ENCODE assay signal across 1 cellular context in the genomic region with DNA sequence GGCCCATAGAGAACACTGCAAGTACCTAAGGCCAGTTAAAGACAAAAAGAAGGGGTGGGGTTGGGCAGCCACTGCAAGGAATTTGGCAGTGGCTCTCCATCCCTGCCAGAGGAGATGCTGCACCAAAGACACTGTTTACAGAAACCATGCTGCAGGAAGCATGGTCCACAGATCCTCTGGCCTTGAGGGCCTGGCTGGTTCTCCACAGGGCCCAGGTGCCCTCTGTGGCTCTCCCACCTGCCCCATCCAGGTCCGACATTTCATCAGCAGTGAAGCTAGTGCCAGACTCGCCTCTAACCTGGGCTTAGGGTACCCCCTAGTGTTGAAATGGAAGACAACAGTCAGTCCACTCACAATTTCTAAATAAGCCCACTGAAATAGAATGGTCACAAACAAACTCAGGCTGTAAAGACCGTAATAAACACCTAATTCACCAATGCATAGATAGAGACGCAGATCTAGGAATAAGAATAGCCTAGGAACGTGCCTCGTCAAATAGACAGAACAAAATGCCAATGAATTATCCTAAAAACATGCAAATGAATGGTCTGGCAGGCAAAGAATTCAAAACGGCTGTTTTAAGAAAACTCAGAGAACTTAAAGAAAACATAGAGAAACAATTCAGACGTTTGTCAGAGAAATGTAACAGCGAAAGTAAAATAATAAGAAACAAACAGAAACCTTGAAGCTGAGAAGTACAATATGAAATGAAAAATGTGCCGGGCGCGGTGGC.
TF ChIP-seq lines count a peak whose summit lies in the region.

No MANE protein-coding gene starts in this region.

TF ChIP-seq in HCT116, 20 proteins besides CTCF, POLR2A, EP300 and RAD21:
- TF ChIP-seq ZNF274 (IDR thresholded peaks at IDR 0.05; ENCODE audit: low read depth, low read length) (no peak), CBX3 (IDR thresholded peaks at IDR 0.05; ENCODE audit: low read depth) (no peak), ELF1 (IDR thresholded peaks at IDR 0.05; ENCODE audit: borderline replicate concordance, low read depth) (no peak), EGR1 (IDR thresholded peaks at IDR 0.05; ENCODE audit: low read depth) (no peak), SIN3A (IDR thresholded peaks at IDR 0.05; ENCODE audit: low read depth) (no peak), EZH2phosphoT487 (IDR thresholded peaks at IDR 0.05; ENCODE audit: borderline replicate concordance) (no peak), TCF7L2 (IDR thresholded peaks at IDR 0.05; ENCODE audit: borderline replicate concordance, extremely low read depth, insufficient read depth, insufficient read length) (no peak), CEBPB (IDR thresholded peaks at IDR 0.05; ENCODE audit: low read depth) (no peak), SP1 (IDR thresholded peaks at IDR 0.05; ENCODE audit: low read depth) (no peak), ZFX (IDR thresholded peaks at IDR 0.05) (no peak), POLR2AphosphoS5 (IDR thresholded peaks at IDR 0.05; ENCODE audit: low read depth, low read length) (no peak), EZH2 (IDR thresholded peaks at IDR 0.05) (no peak), SRF (IDR thresholded peaks at IDR 0.05; ENCODE audit: low read depth) (no peak), YY1 (IDR thresholded peaks at IDR 0.05; ENCODE audit: extremely low read depth, insufficient replicate concordance, low read depth, low read length) (no peak), FOSL1 (IDR thresholded peaks at IDR 0.05; ENCODE audit: low read depth) (no peak), JUND (IDR thresholded peaks at IDR 0.05) (no peak)
- TF ChIP-seq, protein P1, sequence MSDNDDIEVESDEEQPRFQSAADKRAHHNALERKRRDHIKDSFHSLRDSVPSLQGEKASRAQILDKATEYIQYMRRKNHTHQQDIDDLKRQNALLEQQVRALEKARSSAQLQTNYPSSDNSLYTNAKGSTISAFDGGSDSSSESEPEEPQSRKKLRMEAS (IDR thresholded peaks at IDR 0.05) = no peak
- TF ChIP-seq, protein P2, sequence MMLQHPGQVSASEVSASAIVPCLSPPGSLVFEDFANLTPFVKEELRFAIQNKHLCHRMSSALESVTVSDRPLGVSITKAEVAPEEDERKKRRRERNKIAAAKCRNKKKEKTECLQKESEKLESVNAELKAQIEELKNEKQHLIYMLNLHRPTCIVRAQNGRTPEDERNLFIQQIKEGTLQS (IDR thresholded peaks at IDR 0.05) = no peak
- TF ChIP-seq, protein P3, sequence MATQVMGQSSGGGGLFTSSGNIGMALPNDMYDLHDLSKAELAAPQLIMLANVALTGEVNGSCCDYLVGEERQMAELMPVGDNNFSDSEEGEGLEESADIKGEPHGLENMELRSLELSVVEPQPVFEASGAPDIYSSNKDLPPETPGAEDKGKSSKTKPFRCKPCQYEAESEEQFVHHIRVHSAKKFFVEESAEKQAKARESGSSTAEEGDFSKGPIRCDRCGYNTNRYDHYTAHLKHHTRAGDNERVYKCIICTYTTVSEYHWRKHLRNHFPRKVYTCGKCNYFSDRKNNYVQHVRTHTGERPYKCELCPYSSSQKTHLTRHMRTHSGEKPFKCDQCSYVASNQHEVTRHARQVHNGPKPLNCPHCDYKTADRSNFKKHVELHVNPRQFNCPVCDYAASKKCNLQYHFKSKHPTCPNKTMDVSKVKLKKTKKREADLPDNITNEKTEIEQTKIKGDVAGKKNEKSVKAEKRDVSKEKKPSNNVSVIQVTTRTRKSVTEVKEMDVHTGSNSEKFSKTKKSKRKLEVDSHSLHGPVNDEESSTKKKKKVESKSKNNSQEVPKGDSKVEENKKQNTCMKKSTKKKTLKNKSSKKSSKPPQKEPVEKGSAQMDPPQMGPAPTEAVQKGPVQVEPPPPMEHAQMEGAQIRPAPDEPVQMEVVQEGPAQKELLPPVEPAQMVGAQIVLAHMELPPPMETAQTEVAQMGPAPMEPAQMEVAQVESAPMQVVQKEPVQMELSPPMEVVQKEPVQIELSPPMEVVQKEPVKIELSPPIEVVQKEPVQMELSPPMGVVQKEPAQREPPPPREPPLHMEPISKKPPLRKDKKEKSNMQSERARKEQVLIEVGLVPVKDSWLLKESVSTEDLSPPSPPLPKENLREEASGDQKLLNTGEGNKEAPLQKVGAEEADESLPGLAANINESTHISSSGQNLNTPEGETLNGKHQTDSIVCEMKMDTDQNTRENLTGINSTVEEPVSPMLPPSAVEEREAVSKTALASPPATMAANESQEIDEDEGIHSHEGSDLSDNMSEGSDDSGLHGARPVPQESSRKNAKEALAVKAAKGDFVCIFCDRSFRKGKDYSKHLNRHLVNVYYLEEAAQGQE (IDR thresholded peaks at IDR 0.05; ENCODE audit: low read depth) = no peak
- TF ChIP-seq, protein P4, sequence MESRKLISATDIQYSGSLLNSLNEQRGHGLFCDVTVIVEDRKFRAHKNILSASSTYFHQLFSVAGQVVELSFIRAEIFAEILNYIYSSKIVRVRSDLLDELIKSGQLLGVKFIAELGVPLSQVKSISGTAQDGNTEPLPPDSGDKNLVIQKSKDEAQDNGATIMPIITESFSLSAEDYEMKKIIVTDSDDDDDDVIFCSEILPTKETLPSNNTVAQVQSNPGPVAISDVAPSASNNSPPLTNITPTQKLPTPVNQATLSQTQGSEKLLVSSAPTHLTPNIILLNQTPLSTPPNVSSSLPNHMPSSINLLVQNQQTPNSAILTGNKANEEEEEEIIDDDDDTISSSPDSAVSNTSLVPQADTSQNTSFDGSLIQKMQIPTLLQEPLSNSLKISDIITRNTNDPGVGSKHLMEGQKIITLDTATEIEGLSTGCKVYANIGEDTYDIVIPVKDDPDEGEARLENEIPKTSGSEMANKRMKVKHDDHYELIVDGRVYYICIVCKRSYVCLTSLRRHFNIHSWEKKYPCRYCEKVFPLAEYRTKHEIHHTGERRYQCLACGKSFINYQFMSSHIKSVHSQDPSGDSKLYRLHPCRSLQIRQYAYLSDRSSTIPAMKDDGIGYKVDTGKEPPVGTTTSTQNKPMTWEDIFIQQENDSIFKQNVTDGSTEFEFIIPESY (IDR thresholded peaks at IDR 0.05; ENCODE audit: extremely low read depth, insufficient replicate concordance, low read length) = no peak
